ENCODE assay signal across 21 cellular contexts in the genomic region with DNA sequence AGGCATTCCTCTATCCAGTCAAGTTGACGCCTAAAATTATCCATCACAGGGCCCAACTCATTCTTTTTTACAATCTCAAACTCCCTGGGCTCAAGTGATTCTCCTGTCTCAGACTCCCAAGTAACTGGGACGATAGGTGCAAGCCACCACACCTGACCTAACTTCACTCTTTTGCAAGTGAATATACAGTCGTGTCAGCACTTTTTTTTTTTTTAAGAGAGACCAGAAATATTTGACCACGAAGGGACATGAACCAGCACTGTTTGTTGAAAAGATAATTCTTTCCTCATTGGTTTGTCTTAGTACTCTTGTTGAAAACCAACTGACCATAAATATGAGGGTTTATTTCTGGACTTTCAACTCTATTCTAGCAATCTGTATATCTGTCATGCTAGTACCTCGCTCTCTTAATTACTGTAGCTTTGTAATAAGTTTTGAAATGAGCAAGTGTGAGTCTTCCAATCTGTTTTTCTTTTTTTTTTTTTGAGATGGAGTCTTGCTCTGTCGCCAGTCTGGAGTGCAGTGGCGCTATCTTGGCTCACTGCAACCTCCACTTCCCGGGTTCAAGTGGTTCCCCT. TPM values are rescaled to one million over a fixed set of nuclear protein-coding genes. Genes with fewer than 3 reads are reported as not detected.
A peak's percentile ranks its signal among the peaks of the same experiment; 100 is the strongest.
DNase-seq lines count a peak whose midpoint lies in the region; ATAC-seq, FAIRE-seq and TF ChIP-seq lines count a peak whose summit lies in the region.
"Had no signal": no experiment of that assay in that cellular context is flagged by ENCODE, and none has a peak within 500 bp of the region (broad histone marks: within the 10 kb centered on the region; RNA-seq: fewer than 3 reads in every experiment).

No MANE protein-coding gene starts in this region.

- H3K18ac ChIP-seq in H1 (ENCODE audit: extremely low read depth, low read length) = no peak overlapping the region

- WGBS in A549 (ENCODE audit: missing lambda C conversion rate) = 92% methylated on average over 8 of the region's 8 CpGs
- 82% methylated on average over 8 of the region's 8 CpGs; no CpG with 5 or more reads in 1 of the 2 experiments for WGBS in H1 (ENCODE audit: extremely low coverage in 1 of 2, insufficient coverage in 1 of 2, insufficient read length in 1 of 2, insufficient replicate concordance in 2 of 2, low coverage in 1 of 2, low lambda C conversion rate in 2 of 2, missing lambda C conversion rate in 1 of 2), 2 experiments

- no peak overlapping the region for H4K8ac ChIP-seq in H1 (ENCODE audit: extremely low read depth, insufficient read depth, low read length)

- H4K5ac ChIP-seq in H1 (ENCODE audit: insufficient read length, low read depth, low read length) = no peak overlapping the region

- no peak for TF ChIP-seq POLR2A in A549 (IDR thresholded peaks at IDR 0.05; ENCODE audit: low read length)
- TF ChIP-seq POLR2A in H1 (IDR thresholded peaks at IDR 0.05; ENCODE audit: control extremely low read depth in 1 of 2, low read depth in 2 of 2, low read length in 2 of 2) = no peak

- ATAC-seq in A549 = no peak
- ATAC-seq in activated CD4-positive, alpha-beta T cell treated with anti-CD3 and anti-CD28 coated beads for 36 hours = no peak

- H3K23me2 ChIP-seq in H1 (ENCODE audit: low read depth, low read length) = no peaks in the 10 kb centered on the region

- no peak overlapping the region for H2BK12ac ChIP-seq in H1 (ENCODE audit: low read depth, low read length)

- H3K36me3 Mint-ChIP-seq in progenitor cell of endocrine pancreas (ENCODE audit: insufficient read depth) = peaks cover 5% of the 10 kb centered on the region
- H3K36me3 Mint-ChIP-seq in activated CD4-positive, alpha-beta T cell treated with anti-CD3 and anti-CD28 coated beads for 36 hours (ENCODE audit: low read depth) = peaks cover 7% of the 10 kb centered on the region

- peak overlapping the region; percentile 34 for H3K27ac Mint-ChIP-seq in progenitor cell of endocrine pancreas
- H3K27ac Mint-ChIP-seq in activated CD4-positive, alpha-beta T cell treated with anti-CD3 and anti-CD28 coated beads for 36 hours = no peak overlapping the region
- H3K27ac Mint-ChIP-seq: CD4-positive, alpha-beta T cell had no signal

- POLR2A ChIA-PET in A549 (lab: Yijun Ruan, JAX) = interaction anchor here (0.6 to 0.9 kb wide), 2 partner anchors 14 to 129 kb away, joined by 3 read pairs; a partner anchor contains a TSS
- POLR2A ChIA-PET in H1 (lab: Charles Lee; ENCODE audit: partially characterized antibody) = interaction anchor here (1.0 to 7.4 kb wide), 3 partner anchors 8 to 14 kb away, joined by 3 to 33 read pairs (median 5); a partner anchor contains a TSS
- POLR2A ChIA-PET in activated CD4-positive, alpha-beta T cell treated with anti-CD3 and anti-CD28 coated beads for 36 hours (lab: Charles Lee) = interaction anchor here (0.7 kb wide), 1 partner anchor 37 kb away, joined by 3 read pairs; no protein-coding TSS in a partner anchor

- H3K27ac ChIP-seq in A549 = no peak overlapping the region
- H3K27ac ChIP-seq in H1 (ENCODE audit: low read depth, low read length) = no peak overlapping the region
- H3K27ac ChIP-seq: C4-2B, HL-60, KMS-11 had no signal

- peaks cover 2% of the 10 kb centered on the region for H3K4me1 Mint-ChIP-seq in progenitor cell of endocrine pancreas (ENCODE audit: low read depth)
- no peaks in the 10 kb centered on the region for H3K4me1 Mint-ChIP-seq in activated CD4-positive, alpha-beta T cell treated with anti-CD3 and anti-CD28 coated beads for 36 hours

- H3K56ac ChIP-seq in H1 (replicated peaks; ENCODE audit: insufficient read length, low read depth, low read length) = no peak overlapping the region

- H3K4ac ChIP-seq in H1 (replicated peaks; ENCODE audit: insufficient read length, low read depth, low read length) = no peak overlapping the region

- H2AK5ac ChIP-seq in H1 (ENCODE audit: low read depth, low read length) = no peak overlapping the region

- DNase-seq in A549 (ENCODE audit: low read depth in 1 of 2, low spot score in 1 of 2) = no peak
- peak; percentile 20 for DNase-seq in GM13977 (ENCODE audit: low spot score)
- DNase-seq in H1 (ENCODE audit: low read depth in 1 of 2, low spot score in 2 of 2) = no peak
- DNase-seq in progenitor cell of endocrine pancreas (ENCODE audit: low spot score, unreplicated experiment) = no peak
- no peak for DNase-seq in activated CD4-positive, alpha-beta T cell treated with anti-CD3 and anti-CD28 coated beads for 36 hours
- DNase-seq in NCI-H1436 (lab: John Stamatoyannopoulos, UW) = no peak
- DNase-seq in NCI-H524 treated with DMSO at 0.1 percent for 48 hours (lab: John Stamatoyannopoulos, UW) = no peak
- DNase-seq: AML-193; Caco-2; CD4-positive, alpha-beta T cell; DMS153; DMS79; GDM1; HCEC 1CT had no signal

- H3K79me1 ChIP-seq in H1 (ENCODE audit: low read depth, low read length) = no peaks in the 10 kb centered on the region; the same call in none of the 2 replicates

- H2BK15ac ChIP-seq in H1 (ENCODE audit: low read length) = no peak overlapping the region

- no peaks in the 10 kb centered on the region for H4K20me1 ChIP-seq in H1 (replicated peaks in 1 of 2; ENCODE audit: control insufficient read depth in 1 of 2, insufficient read depth in 2 of 2, low read length in 2 of 2)

- intact Hi-C loops in activated CD4-positive, alpha-beta T cell treated with anti-CD3 and anti-CD28 coated beads for 36 hours (cut with DNase I, micrococcal nuclease) = loop anchor here in 1 of 2 experiments (5.0 kb wide), 2 partner anchors 233 to 358 kb away; no protein-coding TSS in a partner anchor

- H3K27me3 ChIP-seq in H1 (replicated peaks in 1 of 4; ENCODE audit: control insufficient read depth in 3 of 4, extremely low read depth in 1 of 4, insufficient read depth in 3 of 4, low read length in 3 of 4) = no peaks in the 10 kb centered on the region

- H3K9me3 ChIP-seq in A549 = no peaks in the 10 kb centered on the region
- no peaks in the 10 kb centered on the region for H3K9me3 ChIP-seq in H1 (ENCODE audit: insufficient read depth in 2 of 2, low read depth in 1 of 2, low read length in 1 of 2)
- H3K9me3 ChIP-seq: Caco-2 had no signal

- H3K4me1 ChIP-seq in A549 (no peaks in the 10 kb centered on the region), H1 (replicated peaks in 1 of 4; ENCODE audit: control insufficient read depth in 3 of 4, insufficient read depth in 4 of 4, low read length in 3 of 4) (no peaks in the 10 kb centered on the region)
- H3K4me1 ChIP-seq: Caco-2 had no signal

- H2BK20ac ChIP-seq in H1 (ENCODE audit: low read length) = no peak overlapping the region

- H3K4me2 ChIP-seq in A549 (no peak overlapping the region), H1 (ENCODE audit: insufficient read depth in 1 of 2, low read depth in 2 of 2, low read length in 2 of 2) (no peak overlapping the region)
- H3K4me2 ChIP-seq: KMS-11 had no signal

- no peak for TF ChIP-seq CTCF in A549 (IDR thresholded peaks at IDR 0.05)
- TF ChIP-seq CTCF in GM13977 (IDR thresholded peaks at IDR 0.05; ENCODE audit: extremely low read depth, insufficient read depth, missing control alignments) = no peak
- TF ChIP-seq CTCF in H1 (IDR thresholded peaks at IDR 0.05; ENCODE audit: control extremely low read depth in 1 of 3, insufficient read depth in 1 of 3, low read depth in 1 of 3, low read length in 3 of 3) = no peak
- no peak for TF ChIP-seq CTCF in progenitor cell of endocrine pancreas (IDR thresholded peaks at IDR 0.05; ENCODE audit: unreplicated experiment)

- H2BK120ac ChIP-seq in H1 (replicated peaks; ENCODE audit: low read depth, low read length) = no peak overlapping the region

- CTCF ChIA-PET in A549 (lab: Yijun Ruan, JAX) = interaction anchor here (1.2 kb wide), 1 partner anchor 11 kb away, joined by 3 read pairs; no protein-coding TSS in a partner anchor
- CTCF ChIA-PET in H1 (lab: Charles Lee; ENCODE audit: partially characterized antibody) = interaction anchor here (0.6 to 1.2 kb wide), 3 partner anchors 41 to 318 kb away, joined by 3 to 5 read pairs (median 3); no protein-coding TSS in a partner anchor
- CTCF ChIA-PET in activated CD4-positive, alpha-beta T cell treated with anti-CD3 and anti-CD28 coated beads for 36 hours (lab: Charles Lee) = no interaction called here

- FAIRE-seq in A549 (lab: Jason Lieb, UNC) (no peak), H1 (lab: Jason Lieb, UNC) (no peak)
- FAIRE-seq: A204.1, D721Med, GM19239, H54 had no signal

- H3K4me3 Mint-ChIP-seq in progenitor cell of endocrine pancreas (ENCODE audit: low read depth) = no peak overlapping the region
- H3K4me3 Mint-ChIP-seq in activated CD4-positive, alpha-beta T cell treated with anti-CD3 and anti-CD28 coated beads for 36 hours = no peak overlapping the region
- H3K4me3 Mint-ChIP-seq: CD4-positive, alpha-beta T cell had no signal

- no peak overlapping the region for H2BK5ac ChIP-seq in H1 (ENCODE audit: low read depth, low read length)

- no peak overlapping the region for H3K9ac ChIP-seq in H1 (replicated peaks in 1 of 4; ENCODE audit: extremely low read depth in 1 of 4, low read depth in 3 of 4, low read length in 3 of 4)
- H3K9ac ChIP-seq: KMS-11 had no signal

- H3K4me3 ChIP-seq in A549 (no peak overlapping the region), H1 (ENCODE audit: extremely low read depth in 1 of 4, insufficient read depth in 2 of 4, low read depth in 3 of 4, low read length in 4 of 4) (no peak overlapping the region)

- peaks cover 2 to 25% (median 14%) of the 10 kb centered on the region in 4 experiments; a peak in 6 of 8 replicates for H3K36me3 ChIP-seq in H1 (ENCODE audit: control insufficient read depth in 2 of 4, insufficient read depth in 4 of 4, low read length in 3 of 4)

- H3K27me3 Mint-ChIP-seq in progenitor cell of endocrine pancreas = no peaks in the 10 kb centered on the region
- no peaks in the 10 kb centered on the region for H3K27me3 Mint-ChIP-seq in activated CD4-positive, alpha-beta T cell treated with anti-CD3 and anti-CD28 coated beads for 36 hours
- H3K27me3 Mint-ChIP-seq: CD4-positive, alpha-beta T cell had no signal

- no peak overlapping the region for H3K14ac ChIP-seq in H1 (ENCODE audit: insufficient read length)

- no peaks in the 10 kb centered on the region for H3K9me3 Mint-ChIP-seq in progenitor cell of endocrine pancreas (ENCODE audit: low read depth)
- H3K9me3 Mint-ChIP-seq in activated CD4-positive, alpha-beta T cell treated with anti-CD3 and anti-CD28 coated beads for 36 hours (ENCODE audit: low read depth) = no peaks in the 10 kb centered on the region
- H3K9me3 Mint-ChIP-seq: CD4-positive, alpha-beta T cell had no signal

- in situ Hi-C loops in GM13977 (cut with MboI; ENCODE audit: low pct_unique_long_range_greater_than_20kb, low sequenced_read_pairs, unreplicated experiment) = no loop called here

- no peak for TF ChIP-seq EP300 in A549 (IDR thresholded peaks at IDR 0.05)
- no peak for TF ChIP-seq EP300 in H1 (IDR thresholded peaks at IDR 0.05; ENCODE audit: borderline replicate concordance in 1 of 2, low read depth in 2 of 2, low read length in 2 of 2)

- TF ChIP-seq RAD21 in A549 (conservative IDR thresholded peaks at IDR 0.05 in 1 of 2, IDR thresholded peaks at IDR 0.05 in 1 of 2) (no peak), H1 (IDR thresholded peaks at IDR 0.05 in 1 of 2, conservative IDR thresholded peaks at IDR 0.05 in 1 of 2; ENCODE audit: low read depth in 2 of 2, low read length in 2 of 2) (no peak)

- no peak overlapping the region for H4K91ac ChIP-seq in H1 (replicated peaks; ENCODE audit: insufficient read length, low read length)

- no peak overlapping the region for H3K23ac ChIP-seq in H1 (ENCODE audit: insufficient read length)

- H2AFZ ChIP-seq in H1 (ENCODE audit: low read length) = no peak overlapping the region

- H3K79me2 ChIP-seq in H1 (ENCODE audit: control insufficient read depth in 1 of 2, insufficient read depth in 2 of 2, low read length in 2 of 2) = no peaks in the 10 kb centered on the region

RNA-seq across cellular contexts. Expression of a gene that starts 14.0 kb away (rescaled TPM):
- 17.7 and 30.5 TPM in 2 replicates for polyA plus RNA-seq in A549 (2011; rRNA removed)
- polyA plus RNA-seq in A549 (2012; cell fraction: cytosol; rRNA removed) = 3.0 and 3.1 TPM in 2 replicates
- 1.5 and 3.2 TPM in 2 replicates for polyA plus RNA-seq in A549 (2012; cell fraction: nucleus; rRNA removed)
- polyA plus RNA-seq in A549 (2017; fragmentation: RNase III; extraction: RNeasy Plus Mini Kit Qiagen cat#74134 plus additional on column Dnase treatment) = 11.3 to 14.0 TPM (median 13.5 TPM) in 3 replicates
- 4.0 and 5.2 TPM in 2 replicates for polyA minus RNA-seq in A549 (2011; rRNA and poly(A)+ RNA removed)
- total RNA-seq in H1 (2021; fragmentation: NEBNext Ultra II Directional; extraction: Animal tissue kit (Norgen Biotek cat#: 25700)) = 14.0 and 17.5 TPM in 2 replicates
- polyA plus RNA-seq in H1 (2011; rRNA removed) = 3.1 and 6.0 TPM in 2 replicates
- polyA plus RNA-seq in H1 (2011; cell fraction: cytosol; rRNA removed) = 10.7 TPM
- polyA plus RNA-seq in H1 (2011; cell fraction: nucleus; rRNA removed) = 3.3 TPM
- polyA plus RNA-seq in H1 (2012, experiment 1 of 2) = 8.1 to 11.0 TPM (median 10.0 TPM) in 4 replicates
- polyA plus RNA-seq in H1 (2012, experiment 2 of 2) = 1.6 TPM
- 15.2 TPM for polyA plus RNA-seq in H1 (2013, experiment 1 of 2)
- 16.8 TPM for polyA plus RNA-seq in H1 (2013, experiment 2 of 2)
- polyA minus RNA-seq in H1 (2011; rRNA and poly(A)+ RNA removed) = 5.6 and 7.0 TPM in 2 replicates
- 4.8 TPM for polyA minus RNA-seq in H1 (2011; cell fraction: cytosol; rRNA and poly(A)+ RNA removed)
- 8.0 TPM for polyA minus RNA-seq in H1 (2011; cell fraction: nucleus; rRNA and poly(A)+ RNA removed)
- 6.9 and 11.0 TPM in 2 replicates for total RNA-seq in progenitor cell of endocrine pancreas
- total RNA-seq in activated CD4-positive, alpha-beta T cell treated with anti-CD3 and anti-CD28 coated beads for 36 hours = 10 to 100 TPM; 12.6 to 14.3 TPM

RNA-seq across cellular contexts. Expression of a gene that starts 21.0 kb away (rescaled TPM):
- polyA plus RNA-seq in A549 (2011; rRNA removed) = 70.8 and 87.7 TPM in 2 replicates
- polyA plus RNA-seq in A549 (2012; cell fraction: cytosol; rRNA removed) = 17.0 and 20.1 TPM in 2 replicates
- polyA plus RNA-seq in A549 (2012; cell fraction: nucleus; rRNA removed) = 10.9 and 16.6 TPM in 2 replicates
- 33.2 to 35.8 TPM (median 35.3 TPM) in 3 replicates for polyA plus RNA-seq in A549 (2017; fragmentation: RNase III; extraction: RNeasy Plus Mini Kit Qiagen cat#74134 plus additional on column Dnase treatment)
- 54.1 and 54.7 TPM in 2 replicates for polyA minus RNA-seq in A549 (2011; rRNA and poly(A)+ RNA removed)
- 18.9 and 19.1 TPM in 2 replicates for total RNA-seq in H1 (2021; fragmentation: NEBNext Ultra II Directional; extraction: Animal tissue kit (Norgen Biotek cat#: 25700))
- 6.3 and 11.2 TPM in 2 replicates for polyA plus RNA-seq in H1 (2011; rRNA removed)
- polyA plus RNA-seq in H1 (2011; cell fraction: cytosol; rRNA removed) = 12.3 TPM
- polyA plus RNA-seq in H1 (2011; cell fraction: nucleus; rRNA removed) = 15.2 TPM
- polyA plus RNA-seq in H1 (2012, experiment 1 of 2) = 14.9 to 16.8 TPM (median 15.9 TPM) in 4 replicates
- polyA plus RNA-seq in H1 (2012, experiment 2 of 2) = 3.3 TPM
- 7.4 TPM for polyA plus RNA-seq in H1 (2013, experiment 1 of 2)
- polyA plus RNA-seq in H1 (2013, experiment 2 of 2) = 8.0 TPM
- polyA minus RNA-seq in H1 (2011; rRNA and poly(A)+ RNA removed) = 24.5 and 25.8 TPM in 2 replicates
- polyA minus RNA-seq in H1 (2011; cell fraction: cytosol; rRNA and poly(A)+ RNA removed) = 8.9 TPM
- 26.8 TPM for polyA minus RNA-seq in H1 (2011; cell fraction: nucleus; rRNA and poly(A)+ RNA removed)
- 49.9 and 53.3 TPM in 2 replicates for total RNA-seq in progenitor cell of endocrine pancreas
- 10 to 100 TPM; 58.6 to 66.2 TPM for total RNA-seq in activated CD4-positive, alpha-beta T cell treated with anti-CD3 and anti-CD28 coated beads for 36 hours
